Comparison of ENCODE assay signal across 2 cellular contexts in genomic region chr11:84541711-84542340, GRCh38.
TF ChIP-seq lines count a peak whose summit lies in the region.

No MANE protein-coding gene starts in this region.

TF ChIP-seq in GM23338, 12 proteins besides CTCF, POLR2A, EP300 and RAD21:
- TF ChIP-seq ETS1 (IDR thresholded peaks at IDR 0.05) (no peak), NANOG (IDR thresholded peaks at IDR 0.05; ENCODE audit: borderline replicate concordance) (no peak), CREB1 (CRISPR knock-in tag; IDR thresholded peaks at IDR 0.05; ENCODE audit: low read depth) (no peak), ZNF114 (CRISPR knock-in tag; IDR thresholded peaks at IDR 0.05) (no peak), ZNF331 (CRISPR knock-in tag; IDR thresholded peaks at IDR 0.05; ENCODE audit: low read depth) (no peak), EZH2 (IDR thresholded peaks at IDR 0.05; ENCODE audit: low read depth, unreplicated experiment) (no peak), POLR2AphosphoS5 (IDR thresholded peaks at IDR 0.05; ENCODE audit: low read depth) (no peak), REST (IDR thresholded peaks at IDR 0.05; ENCODE audit: unreplicated experiment) (no peak)
- TF ChIP-seq, protein P1, sequence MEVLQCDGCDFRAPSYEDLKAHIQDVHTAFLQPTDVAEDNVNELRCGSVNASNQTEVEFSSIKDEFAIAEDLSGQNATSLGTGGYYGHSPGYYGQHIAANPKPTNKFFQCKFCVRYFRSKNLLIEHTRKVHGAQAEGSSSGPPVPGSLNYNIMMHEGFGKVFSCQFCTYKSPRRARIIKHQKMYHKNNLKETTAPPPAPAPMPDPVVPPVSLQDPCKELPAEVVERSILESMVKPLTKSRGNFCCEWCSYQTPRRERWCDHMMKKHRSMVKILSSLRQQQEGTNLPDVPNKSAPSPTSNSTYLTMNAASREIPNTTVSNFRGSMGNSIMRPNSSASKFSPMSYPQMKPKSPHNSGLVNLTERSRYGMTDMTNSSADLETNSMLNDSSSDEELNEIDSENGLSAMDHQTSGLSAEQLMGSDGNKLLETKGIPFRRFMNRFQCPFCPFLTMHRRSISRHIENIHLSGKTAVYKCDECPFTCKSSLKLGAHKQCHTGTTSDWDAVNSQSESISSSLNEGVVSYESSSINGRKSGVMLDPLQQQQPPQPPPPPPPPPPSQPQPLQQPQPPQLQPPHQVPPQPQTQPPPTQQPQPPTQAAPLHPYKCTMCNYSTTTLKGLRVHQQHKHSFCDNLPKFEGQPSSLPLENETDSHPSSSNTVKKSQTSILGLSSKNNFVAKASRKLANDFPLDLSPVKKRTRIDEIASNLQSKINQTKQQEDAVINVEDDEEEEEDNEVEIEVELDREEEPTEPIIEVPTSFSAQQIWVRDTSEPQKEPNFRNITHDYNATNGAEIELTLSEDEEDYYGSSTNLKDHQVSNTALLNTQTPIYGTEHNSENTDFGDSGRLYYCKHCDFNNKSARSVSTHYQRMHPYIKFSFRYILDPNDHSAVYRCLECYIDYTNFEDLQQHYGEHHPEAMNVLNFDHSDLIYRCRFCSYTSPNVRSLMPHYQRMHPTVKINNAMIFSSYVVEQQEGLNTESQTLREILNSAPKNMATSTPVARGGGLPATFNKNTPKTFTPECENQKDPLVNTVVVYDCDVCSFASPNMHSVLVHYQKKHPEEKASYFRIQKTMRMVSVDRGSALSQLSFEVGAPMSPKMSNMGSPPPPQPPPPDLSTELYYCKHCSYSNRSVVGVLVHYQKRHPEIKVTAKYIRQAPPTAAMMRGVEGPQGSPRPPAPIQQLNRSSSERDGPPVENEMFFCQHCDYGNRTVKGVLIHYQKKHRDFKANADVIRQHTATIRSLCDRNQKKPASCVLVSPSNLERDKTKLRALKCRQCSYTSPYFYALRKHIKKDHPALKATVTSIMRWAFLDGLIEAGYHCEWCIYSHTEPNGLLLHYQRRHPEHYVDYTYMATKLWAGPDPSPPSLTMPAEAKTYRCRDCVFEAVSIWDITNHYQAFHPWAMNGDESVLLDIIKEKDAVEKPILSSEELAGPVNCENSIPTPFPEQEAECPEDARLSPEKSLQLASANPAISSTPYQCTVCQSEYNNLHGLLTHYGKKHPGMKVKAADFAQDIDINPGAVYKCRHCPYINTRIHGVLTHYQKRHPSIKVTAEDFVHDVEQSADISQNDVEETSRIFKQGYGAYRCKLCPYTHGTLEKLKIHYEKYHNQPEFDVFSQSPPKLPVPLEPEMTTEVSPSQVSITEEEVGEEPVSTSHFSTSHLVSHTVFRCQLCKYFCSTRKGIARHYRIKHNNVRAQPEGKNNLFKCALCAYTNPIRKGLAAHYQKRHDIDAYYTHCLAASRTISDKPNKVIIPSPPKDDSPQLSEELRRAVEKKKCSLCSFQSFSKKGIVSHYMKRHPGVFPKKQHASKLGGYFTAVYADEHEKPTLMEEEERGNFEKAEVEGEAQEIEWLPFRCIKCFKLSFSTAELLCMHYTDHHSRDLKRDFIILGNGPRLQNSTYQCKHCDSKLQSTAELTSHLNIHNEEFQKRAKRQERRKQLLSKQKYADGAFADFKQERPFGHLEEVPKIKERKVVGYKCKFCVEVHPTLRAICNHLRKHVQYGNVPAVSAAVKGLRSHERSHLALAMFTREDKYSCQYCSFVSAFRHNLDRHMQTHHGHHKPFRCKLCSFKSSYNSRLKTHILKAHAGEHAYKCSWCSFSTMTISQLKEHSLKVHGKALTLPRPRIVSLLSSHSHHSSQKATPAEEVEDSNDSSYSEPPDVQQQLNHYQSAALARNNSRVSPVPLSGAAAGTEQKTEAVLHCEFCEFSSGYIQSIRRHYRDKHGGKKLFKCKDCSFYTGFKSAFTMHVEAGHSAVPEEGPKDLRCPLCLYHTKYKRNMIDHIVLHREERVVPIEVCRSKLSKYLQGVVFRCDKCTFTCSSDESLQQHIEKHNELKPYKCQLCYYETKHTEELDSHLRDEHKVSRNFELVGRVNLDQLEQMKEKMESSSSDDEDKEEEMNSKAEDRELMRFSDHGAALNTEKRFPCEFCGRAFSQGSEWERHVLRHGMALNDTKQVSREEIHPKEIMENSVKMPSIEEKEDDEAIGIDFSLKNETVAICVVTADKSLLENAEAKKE (CRISPR knock-in tag; IDR thresholded peaks at IDR 0.05) = no peak

TF ChIP-seq in WTC11, 78 proteins besides CTCF, POLR2A, EP300 and RAD21 (continued from another document):
- TF ChIP-seq, protein P2, sequence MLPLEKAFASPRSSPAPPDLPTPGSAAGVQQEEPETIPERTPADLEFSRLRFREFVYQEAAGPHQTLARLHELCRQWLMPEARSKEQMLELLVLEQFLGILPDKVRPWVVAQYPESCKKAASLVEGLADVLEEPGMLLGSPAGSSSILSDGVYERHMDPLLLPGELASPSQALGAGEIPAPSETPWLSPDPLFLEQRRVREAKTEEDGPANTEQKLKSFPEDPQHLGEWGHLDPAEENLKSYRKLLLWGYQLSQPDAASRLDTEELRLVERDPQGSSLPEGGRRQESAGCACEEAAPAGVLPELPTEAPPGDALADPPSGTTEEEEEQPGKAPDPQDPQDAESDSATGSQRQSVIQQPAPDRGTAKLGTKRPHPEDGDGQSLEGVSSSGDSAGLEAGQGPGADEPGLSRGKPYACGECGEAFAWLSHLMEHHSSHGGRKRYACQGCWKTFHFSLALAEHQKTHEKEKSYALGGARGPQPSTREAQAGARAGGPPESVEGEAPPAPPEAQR (CRISPR knock-in tag; IDR thresholded peaks at IDR 0.05) = no peak
- TF ChIP-seq AFF4 (CRISPR knock-in tag; IDR thresholded peaks at IDR 0.05; ENCODE audit: borderline replicate concordance) (no peak), JAZF1 (CRISPR knock-in tag; IDR thresholded peaks at IDR 0.05) (no peak), PRDM15 (CRISPR knock-in tag; IDR thresholded peaks at IDR 0.05) (no peak)
- TF ChIP-seq, protein P3, sequence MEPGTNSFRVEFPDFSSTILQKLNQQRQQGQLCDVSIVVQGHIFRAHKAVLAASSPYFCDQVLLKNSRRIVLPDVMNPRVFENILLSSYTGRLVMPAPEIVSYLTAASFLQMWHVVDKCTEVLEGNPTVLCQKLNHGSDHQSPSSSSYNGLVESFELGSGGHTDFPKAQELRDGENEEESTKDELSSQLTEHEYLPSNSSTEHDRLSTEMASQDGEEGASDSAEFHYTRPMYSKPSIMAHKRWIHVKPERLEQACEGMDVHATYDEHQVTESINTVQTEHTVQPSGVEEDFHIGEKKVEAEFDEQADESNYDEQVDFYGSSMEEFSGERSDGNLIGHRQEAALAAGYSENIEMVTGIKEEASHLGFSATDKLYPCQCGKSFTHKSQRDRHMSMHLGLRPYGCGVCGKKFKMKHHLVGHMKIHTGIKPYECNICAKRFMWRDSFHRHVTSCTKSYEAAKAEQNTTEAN (CRISPR knock-in tag; IDR thresholded peaks at IDR 0.05) = no peak
- TF ChIP-seq, protein P4, sequence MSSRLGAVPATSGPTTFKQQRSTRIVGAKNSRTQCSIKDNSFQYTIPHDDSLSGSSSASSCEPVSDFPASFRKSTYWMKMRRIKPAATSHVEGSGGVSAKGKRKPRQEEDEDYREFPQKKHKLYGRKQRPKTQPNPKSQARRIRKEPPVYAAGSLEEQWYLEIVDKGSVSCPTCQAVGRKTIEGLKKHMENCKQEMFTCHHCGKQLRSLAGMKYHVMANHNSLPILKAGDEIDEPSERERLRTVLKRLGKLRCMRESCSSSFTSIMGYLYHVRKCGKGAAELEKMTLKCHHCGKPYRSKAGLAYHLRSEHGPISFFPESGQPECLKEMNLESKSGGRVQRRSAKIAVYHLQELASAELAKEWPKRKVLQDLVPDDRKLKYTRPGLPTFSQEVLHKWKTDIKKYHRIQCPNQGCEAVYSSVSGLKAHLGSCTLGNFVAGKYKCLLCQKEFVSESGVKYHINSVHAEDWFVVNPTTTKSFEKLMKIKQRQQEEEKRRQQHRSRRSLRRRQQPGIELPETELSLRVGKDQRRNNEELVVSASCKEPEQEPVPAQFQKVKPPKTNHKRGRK (CRISPR knock-in tag; IDR thresholded peaks at IDR 0.05; ENCODE audit: borderline replicate concordance) = no peak
